ENCODE assay signal across 1 cellular context in genomic region chr9:133351908-133352634, GRCh38.
A peak's percentile ranks its signal among the peaks of the same experiment; 100 is the strongest.
TF ChIP-seq lines count a peak whose summit lies in the region.

No MANE protein-coding gene starts in this region.

TF ChIP-seq in HepG2, 621 proteins besides CTCF, POLR2A, EP300 and RAD21 (continued from another document and continues in another):
- TF ChIP-seq MYPOP (CRISPR knock-in tag; IDR thresholded peaks at IDR 0.05) (no peak), IRF1 (CRISPR knock-in tag; IDR thresholded peaks at IDR 0.05; ENCODE audit: low read depth) (no peak), REST (IDR thresholded peaks at IDR 0.05; ENCODE audit: borderline replicate concordance in 1 of 2, low read depth in 1 of 2, low read length in 2 of 2) (no peak), ELF4 (CRISPR knock-in tag; IDR thresholded peaks at IDR 0.05; ENCODE audit: borderline replicate concordance) (no peak), RCOR2 (CRISPR knock-in tag; IDR thresholded peaks at IDR 0.05) (no peak), ZNF232 (CRISPR knock-in tag; IDR thresholded peaks at IDR 0.05; ENCODE audit: borderline replicate concordance) (no peak), ZSCAN25 (CRISPR knock-in tag; IDR thresholded peaks at IDR 0.05) (no peak), ZNF121 (CRISPR knock-in tag; IDR thresholded peaks at IDR 0.05) (no peak), ZNF841 (CRISPR knock-in tag; IDR thresholded peaks at IDR 0.05; ENCODE audit: borderline replicate concordance) (no peak), ZNF782 (CRISPR knock-in tag; IDR thresholded peaks at IDR 0.05; ENCODE audit: borderline replicate concordance) (no peak), DNMT1 (CRISPR knock-in tag; IDR thresholded peaks at IDR 0.05) (no peak), ZNF672 (CRISPR knock-in tag; IDR thresholded peaks at IDR 0.05) (no peak), HIVEP1 (CRISPR knock-in tag; IDR thresholded peaks at IDR 0.05) (no peak), LRRFIP1 (CRISPR knock-in tag; conservative IDR thresholded peaks at IDR 0.05) (no peak), MXD4 (CRISPR knock-in tag; IDR thresholded peaks at IDR 0.05) (no peak), ZNF772 (CRISPR knock-in tag; IDR thresholded peaks at IDR 0.05) (no peak), NR0B2 (CRISPR knock-in tag; IDR thresholded peaks at IDR 0.05) (no peak), ZNF44 (CRISPR knock-in tag; IDR thresholded peaks at IDR 0.05) (no peak), BRD4 (CRISPR knock-in tag; IDR thresholded peaks at IDR 0.05) (no peak), ZNF350 (CRISPR knock-in tag; IDR thresholded peaks at IDR 0.05; ENCODE audit: borderline replicate concordance, low read depth) (peak; percentile 17; the same call in 1 of the 2 replicates), RFX3 (CRISPR knock-in tag; IDR thresholded peaks at IDR 0.05) (no peak), ZNF367 (CRISPR knock-in tag; IDR thresholded peaks at IDR 0.05; ENCODE audit: borderline replicate concordance) (no peak), FLYWCH1 (CRISPR knock-in tag; IDR thresholded peaks at IDR 0.05) (no peak), ZBED4 (CRISPR knock-in tag; IDR thresholded peaks at IDR 0.05; ENCODE audit: borderline replicate concordance) (no peak), ZNF781 (CRISPR knock-in tag; IDR thresholded peaks at IDR 0.05; ENCODE audit: borderline replicate concordance, not compliant biosample characterization) (no peak), EEA1 (CRISPR knock-in tag; IDR thresholded peaks at IDR 0.05; ENCODE audit: borderline replicate concordance) (no peak), AKNA (CRISPR knock-in tag; IDR thresholded peaks at IDR 0.05; ENCODE audit: borderline replicate concordance) (no peak), ZNF776 (CRISPR knock-in tag; IDR thresholded peaks at IDR 0.05) (no peak), ZNF563 (CRISPR knock-in tag; IDR thresholded peaks at IDR 0.05) (no peak), KDM4B (CRISPR knock-in tag; IDR thresholded peaks at IDR 0.05) (0 out of 2 replicates have a peak, but pooled peaks have one; percentile 33), FOXO4 (CRISPR knock-in tag; conservative IDR thresholded peaks at IDR 0.05) (no peak), SRSF4 (IDR thresholded peaks at IDR 0.05; ENCODE audit: low read depth, low read length, poor library complexity, severe bottlenecking) (no peak), MIER2 (CRISPR knock-in tag; IDR thresholded peaks at IDR 0.05) (peak; percentile 18; the same call in 1 of the 2 replicates), PRDM4 (CRISPR knock-in tag; IDR thresholded peaks at IDR 0.05; ENCODE audit: borderline replicate concordance) (no peak)
